In the genomic region with DNA sequence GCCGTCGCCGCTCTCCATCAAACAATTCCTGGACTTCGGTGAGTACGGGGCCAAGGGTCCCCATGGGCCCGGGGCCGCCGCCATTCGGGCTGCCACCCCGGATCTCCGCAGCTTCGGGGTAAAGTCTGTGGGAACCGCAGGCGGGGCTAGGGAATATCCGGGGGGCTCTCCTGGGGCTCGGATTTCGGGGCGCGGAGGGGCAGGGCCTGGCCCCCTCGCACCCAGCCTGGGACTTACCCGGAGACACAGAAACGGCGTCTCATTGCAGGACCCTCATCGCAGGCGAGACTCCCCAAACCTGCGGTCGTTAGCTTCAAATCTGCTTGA, we compare ENCODE assay signal across 8 cellular contexts. TPM values are rescaled to one million over a fixed set of nuclear protein-coding genes. Genes with fewer than 3 reads are reported as not detected.
A peak's percentile ranks its signal among the peaks of the same experiment; 100 is the strongest.
DNase-seq lines count a peak whose midpoint lies in the region; ATAC-seq, FAIRE-seq and TF ChIP-seq lines count a peak whose summit lies in the region.

No MANE protein-coding gene starts in this region.

- peaks cover 0 to 13% (median 0%) of the 10 kb centered on the region in 11 experiments; a peak in 6 of 22 replicates for H3K27me3 ChIP-seq in BLaER1 treated with 17β-estradiol and CSF1 and Interleukin-3, amounts not matched to agents 10 nM and 100 nM
- H3K27me3 ChIP-seq in HCT116 (ENCODE audit: insufficient read depth, low read length) (no peaks in the 10 kb centered on the region), SJCRH30 (no peaks in the 10 kb centered on the region), endodermal cell (ENCODE audit: control insufficient read depth, insufficient read depth, low read length, poor library complexity, severe bottlenecking) (no peaks in the 10 kb centered on the region), pancreas (no peaks in the 10 kb centered on the region)

- no peak for FAIRE-seq in pancreas (lab: Jason Lieb, UNC)

- no peaks in the 10 kb centered on the region for H3K79me2 ChIP-seq in HCT116 (ENCODE audit: insufficient read depth, low read length)

- peak overlapping the region; percentile 39 to 83 (median 76); a peak in 21 of 22 replicates for H3K27ac ChIP-seq in BLaER1 treated with 17β-estradiol and CSF1 and Interleukin-3, amounts not matched to agents 10 nM and 100 nM
- H3K27ac ChIP-seq in HCT116 (ENCODE audit: low read depth, low read length): peak overlapping the region; percentile 32; the same call in 1 of the 2 replicates
- H3K27ac ChIP-seq in SJCRH30: peak overlapping the region; percentile 30; the same call in 1 of the 2 replicates
- H3K27ac ChIP-seq in endodermal cell (ENCODE audit: low read depth, low read length): no peak overlapping the region
- peak overlapping the region in 3 of 4 donors; percentile 13 to 83 (median 82) for H3K27ac ChIP-seq in pancreas

- no peak overlapping the region for H3K27ac Mint-ChIP-seq in endodermal cell

- ATAC-seq in HCT116 (no peak), pancreas (no peak), GM19455 (IDR thresholded peaks at IDR 0.05; ENCODE audit: unreplicated experiment) (no peak)

- no peaks in the 10 kb centered on the region for H3K36me3 Mint-ChIP-seq in endodermal cell (ENCODE audit: low read depth)

- H3K4me2 ChIP-seq in BLaER1 treated with 17β-estradiol and CSF1 and Interleukin-3, amounts not matched to agents 10 nM and 100 nM: peak overlapping the region; percentile 65 to 81 (median 74)
- H3K4me2 ChIP-seq in HCT116 (ENCODE audit: low read length): peak overlapping the region; percentile 79

- H3K4me1 ChIP-seq in BLaER1 treated with 17β-estradiol and CSF1 and Interleukin-3, amounts not matched to agents 10 nM and 100 nM: peaks cover 15 to 47% (median 28%) of the 10 kb centered on the region in 10 experiments
- H3K4me1 ChIP-seq in HCT116 (ENCODE audit: control insufficient read depth in 1 of 2, insufficient read depth in 2 of 2, low read length in 2 of 2): peaks cover 2 to 7% of the 10 kb centered on the region in 2 experiments; a peak in 2 of 4 replicates
- no peaks in the 10 kb centered on the region for H3K4me1 ChIP-seq in SJCRH30
- no peaks in the 10 kb centered on the region for H3K4me1 ChIP-seq in endodermal cell (ENCODE audit: control insufficient read depth, insufficient read depth, low read length)
- H3K4me1 ChIP-seq in pancreas: no peaks in the 10 kb centered on the region

- CTCF ChIA-PET in HCT116 (lab: Charles Lee): interaction anchor here (0.8 kb wide), 1 partner anchor 16 kb away, joined by 3 read pairs; no protein-coding TSS in a partner anchor

- H3K9ac ChIP-seq in BLaER1 treated with 17β-estradiol and CSF1 and Interleukin-3, amounts not matched to agents 10 nM and 100 nM: peak overlapping the region; percentile 78 to 85 (median 83)
- H3K9ac ChIP-seq in HCT116 (ENCODE audit: low read length) (peak overlapping the region; percentile 57), endodermal cell (ENCODE audit: extremely low read depth, low read length, poor library complexity, severe bottlenecking) (peak overlapping the region; percentile 30)

- H3K9me3 Mint-ChIP-seq in endodermal cell: no peaks in the 10 kb centered on the region

- peak overlapping the region; percentile 78 for H3K4me3 Mint-ChIP-seq in endodermal cell

- peaks cover 0 to 5% (median 0%) of the 10 kb centered on the region in 11 experiments; a peak in 2 of 22 replicates for H4K20me1 ChIP-seq in BLaER1 treated with 17β-estradiol and CSF1 and Interleukin-3, amounts not matched to agents 10 nM and 100 nM
- H4K20me1 ChIP-seq in HCT116 (ENCODE audit: insufficient read depth): no peaks in the 10 kb centered on the region

- TF ChIP-seq POLR2A in HCT116 (IDR thresholded peaks at IDR 0.05; ENCODE audit: borderline replicate concordance, extremely low read depth, insufficient read depth, insufficient read length): no peak

- no peak overlapping the region for H2AFZ ChIP-seq in HCT116 (ENCODE audit: low read depth, low read length, poor library complexity, severe bottlenecking)

- intact Hi-C loops in HCT116 (cut with micrococcal nuclease) (no loop called here), pancreas (cut with DNase I) (no loop called here)

- peaks cover 0 to 8% (median 6%) of the 10 kb centered on the region in 11 experiments; a peak in 6 of 22 replicates for H3K9me3 ChIP-seq in BLaER1 treated with 17β-estradiol and CSF1 and Interleukin-3, amounts not matched to agents 10 nM and 100 nM (replicated peaks in 1 of 11)
- H3K9me3 ChIP-seq in HCT116 (ENCODE audit: control insufficient read depth in 1 of 2, insufficient read depth in 1 of 2, low read depth in 1 of 2, low read length in 2 of 2) (no peaks in the 10 kb centered on the region), SJCRH30 (replicated peaks) (no peaks in the 10 kb centered on the region), endodermal cell (ENCODE audit: control insufficient read depth, low read length) (no peaks in the 10 kb centered on the region), pancreas (no peaks in the 10 kb centered on the region)

- no peak for DNase-seq in HCT116 (ENCODE audit: low read depth, low spot score)
- peak in 1 of 2 experiments; percentile 16 for DNase-seq in SJCRH30
- no peak for DNase-seq in endodermal cell
- DNase-seq in pancreas: peak in 1 of 6 donors; percentile 16
- no peak for DNase-seq in NCI-H2107 treated with DMSO at 0.1 percent for 48 hours (lab: John Stamatoyannopoulos, UW; ENCODE audit: unreplicated experiment)
- DNase-seq in cerebellar nuclear complex (lab: John Stamatoyannopoulos, UW): no peak

- peaks cover 10% of the 10 kb centered on the region for H3K4me1 Mint-ChIP-seq in endodermal cell

- WGBS in endodermal cell (ENCODE audit: insufficient coverage in 1 of 2, insufficient read length in 1 of 2), 2 experiments: 2% methylated on average over 9 to 27 of the region's 27 CpGs
- 1 to 44% methylated on average over 22 to 27 of the region's 27 CpGs for WGBS in pancreas, 2 donors

- H3K27me3 Mint-ChIP-seq in endodermal cell (ENCODE audit: insufficient read depth): peaks cover 6% of the 10 kb centered on the region

- no peaks in the 10 kb centered on the region for H3K9me2 ChIP-seq in HCT116 (ENCODE audit: insufficient read depth)

- peak overlapping the region; percentile 69 to 77 (median 74) for H3K4me3 ChIP-seq in BLaER1 treated with 17β-estradiol and CSF1 and Interleukin-3, amounts not matched to agents 10 nM and 100 nM
- H3K4me3 ChIP-seq in HCT116 (replicated peaks in 1 of 2; ENCODE audit: low read depth in 1 of 2, low read length in 2 of 2) (peak overlapping the region; percentile 52 to 64), SJCRH30 (peak overlapping the region; percentile 76), endodermal cell (ENCODE audit: low read length) (peak overlapping the region; percentile 78), pancreas (peak overlapping the region; percentile 35 to 54 (median 52))

- POLR2A ChIA-PET in HCT116 (lab: Charles Lee): no interaction called here

- no peaks in the 10 kb centered on the region for H3K36me3 ChIP-seq in BLaER1 treated with 17β-estradiol and CSF1 and Interleukin-3, amounts not matched to agents 10 nM and 100 nM
- no peaks in the 10 kb centered on the region for H3K36me3 ChIP-seq in HCT116 (ENCODE audit: control insufficient read depth in 1 of 2, insufficient read depth in 2 of 2, low read length in 2 of 2)
- H3K36me3 ChIP-seq in SJCRH30: no peaks in the 10 kb centered on the region
- no peaks in the 10 kb centered on the region for H3K36me3 ChIP-seq in endodermal cell (ENCODE audit: control insufficient read depth, insufficient read depth, low read length)
- no peaks in the 10 kb centered on the region for H3K36me3 ChIP-seq in pancreas

- no TSS peak for BruUV-seq in HCT116 (replicated peaks; lab: Mats Ljungman, UMichigan)

- TF ChIP-seq CTCF in HCT116 (IDR thresholded peaks at IDR 0.05 in 2 of 3, conservative IDR thresholded peaks at IDR 0.05 in 1 of 3; ENCODE audit: borderline replicate concordance in 1 of 3, insufficient read depth in 1 of 3, low read depth in 2 of 3, low read length in 2 of 3) (no peak), endodermal cell (conservative IDR thresholded peaks at IDR 0.05) (no peak), pancreas (IDR thresholded peaks at IDR 0.05) (no peak)

- RAD21 ChIA-PET in HCT116 (lab: Charles Lee; ENCODE audit: low non-redundant PET in 1 of 2, low total read pairs in 2 of 2, uncharacterized antibody in 2 of 2, unreplicated experiment in 2 of 2): no interaction called here

- no peak for TF ChIP-seq RAD21 in HCT116 (IDR thresholded peaks at IDR 0.05; ENCODE audit: low read depth)

TF ChIP-seq in HCT116, 20 proteins besides CTCF, POLR2A, EP300 and RAD21:
- no peak for TF ChIP-seq SRF (IDR thresholded peaks at IDR 0.05; ENCODE audit: low read depth)
TF ChIP-seq in HCT116: peak in this region for 0.

RNA-seq across cellular contexts. Expression of a gene that starts 0.4 kb away (rescaled TPM):
- 9.6 TPM for total RNA-seq in HCT116 (2021; ENCODE audit: unreplicated experiment)
- 6.0 and 6.5 TPM in 2 replicates for polyA plus RNA-seq in HCT116 (2012)
- total RNA-seq in SJCRH30 (2014; rRNA removed; shearing (Covaris generic)): 22.1 and 23.0 TPM in 2 replicates
- total RNA-seq in endodermal cell: 10 to 100 TPM; 14.9 to 21.9 TPM
- 10.3 TPM for polyA plus RNA-seq in endodermal cell (2013, experiment 1 of 2)
- polyA plus RNA-seq in endodermal cell (2013, experiment 2 of 2): 11.2 TPM
- 10 to 100 TPM in 1 of 6 donors, 1 to 10 TPM in 5; 4.7 to 10.1 (median 6.0) TPM for total RNA-seq in pancreas
- 1 to 10 TPM; 2.4 to 3.9 TPM for polyA plus RNA-seq in pancreas

Comparison
In these comparisons a context has a peak if more than half of its experiments do, and no peak if none do; other contexts are left out.
1. H3K9ac ChIP-seq: peak in every context shown above with its lines; median percentile 83 in BLaER1 treated with 17β-estradiol and CSF1 and Interleukin-3, amounts not matched to agents 10 nM and 100 nM; 57 in HCT116; 30 in endodermal cell.